ENCODE assay signal across 1 cellular context in the genomic region with DNA sequence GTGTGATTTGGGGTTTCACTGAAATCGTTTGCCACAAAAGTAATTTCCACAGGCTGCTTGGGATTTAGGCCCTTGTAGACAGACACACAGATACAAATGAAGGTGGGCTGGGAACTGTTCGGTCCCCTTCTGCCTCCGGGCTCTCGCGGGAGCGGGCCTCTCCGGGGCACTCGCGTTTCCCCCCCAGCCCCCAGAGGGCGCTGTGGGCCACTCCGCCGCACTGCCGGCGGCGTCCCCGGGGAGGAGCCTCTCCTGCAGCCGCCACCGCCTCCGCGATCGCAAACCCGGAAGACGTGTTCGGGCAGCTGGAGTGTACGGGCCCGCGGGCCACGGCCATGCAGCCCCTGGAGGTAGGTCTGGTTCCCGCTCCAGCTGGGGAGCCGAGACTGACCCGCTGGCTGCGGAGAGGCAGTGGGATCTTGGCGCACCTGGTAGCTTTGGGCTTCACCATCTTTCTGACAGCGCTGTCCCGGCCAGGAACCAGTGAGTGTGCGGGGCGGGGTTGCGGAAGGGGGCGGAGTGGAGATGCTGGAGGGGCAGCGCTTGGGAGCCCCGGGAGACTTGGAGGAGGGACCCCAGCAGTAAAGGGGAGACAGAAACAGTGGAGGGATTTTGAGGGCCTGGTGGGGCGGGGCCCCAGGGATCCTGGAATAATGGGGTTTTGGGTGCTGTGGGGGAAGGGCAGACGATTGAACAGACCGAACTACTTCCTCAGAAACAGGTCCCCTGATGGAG.
TF ChIP-seq lines count a peak whose summit lies in the region.

A gene with protein sequence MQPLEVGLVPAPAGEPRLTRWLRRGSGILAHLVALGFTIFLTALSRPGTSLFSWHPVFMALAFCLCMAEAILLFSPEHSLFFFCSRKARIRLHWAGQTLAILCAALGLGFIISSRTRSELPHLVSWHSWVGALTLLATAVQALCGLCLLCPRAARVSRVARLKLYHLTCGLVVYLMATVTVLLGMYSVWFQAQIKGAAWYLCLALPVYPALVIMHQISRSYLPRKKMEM (plus strand): TSS at position 290 of the 735 bp plus-strand sequence. CDS start 46 bp downstream, at position 336.

TF ChIP-seq in SK-N-SH, 30 proteins besides CTCF, POLR2A, EP300 and RAD21 (continued from another document):
- TF ChIP-seq, protein P1, sequence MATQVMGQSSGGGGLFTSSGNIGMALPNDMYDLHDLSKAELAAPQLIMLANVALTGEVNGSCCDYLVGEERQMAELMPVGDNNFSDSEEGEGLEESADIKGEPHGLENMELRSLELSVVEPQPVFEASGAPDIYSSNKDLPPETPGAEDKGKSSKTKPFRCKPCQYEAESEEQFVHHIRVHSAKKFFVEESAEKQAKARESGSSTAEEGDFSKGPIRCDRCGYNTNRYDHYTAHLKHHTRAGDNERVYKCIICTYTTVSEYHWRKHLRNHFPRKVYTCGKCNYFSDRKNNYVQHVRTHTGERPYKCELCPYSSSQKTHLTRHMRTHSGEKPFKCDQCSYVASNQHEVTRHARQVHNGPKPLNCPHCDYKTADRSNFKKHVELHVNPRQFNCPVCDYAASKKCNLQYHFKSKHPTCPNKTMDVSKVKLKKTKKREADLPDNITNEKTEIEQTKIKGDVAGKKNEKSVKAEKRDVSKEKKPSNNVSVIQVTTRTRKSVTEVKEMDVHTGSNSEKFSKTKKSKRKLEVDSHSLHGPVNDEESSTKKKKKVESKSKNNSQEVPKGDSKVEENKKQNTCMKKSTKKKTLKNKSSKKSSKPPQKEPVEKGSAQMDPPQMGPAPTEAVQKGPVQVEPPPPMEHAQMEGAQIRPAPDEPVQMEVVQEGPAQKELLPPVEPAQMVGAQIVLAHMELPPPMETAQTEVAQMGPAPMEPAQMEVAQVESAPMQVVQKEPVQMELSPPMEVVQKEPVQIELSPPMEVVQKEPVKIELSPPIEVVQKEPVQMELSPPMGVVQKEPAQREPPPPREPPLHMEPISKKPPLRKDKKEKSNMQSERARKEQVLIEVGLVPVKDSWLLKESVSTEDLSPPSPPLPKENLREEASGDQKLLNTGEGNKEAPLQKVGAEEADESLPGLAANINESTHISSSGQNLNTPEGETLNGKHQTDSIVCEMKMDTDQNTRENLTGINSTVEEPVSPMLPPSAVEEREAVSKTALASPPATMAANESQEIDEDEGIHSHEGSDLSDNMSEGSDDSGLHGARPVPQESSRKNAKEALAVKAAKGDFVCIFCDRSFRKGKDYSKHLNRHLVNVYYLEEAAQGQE (IDR thresholded peaks at IDR 0.05; ENCODE audit: low read depth, low read length), result 0 out of 2 replicates have a peak, but pooled peaks have one; percentile 23
- TF ChIP-seq MEF2A (IDR thresholded peaks at IDR 0.05; ENCODE audit: borderline replicate concordance, low read depth), result no peak
- no peak for TF ChIP-seq TEAD4 (IDR thresholded peaks at IDR 0.05; ENCODE audit: borderline replicate concordance, insufficient read depth)
- no peak for TF ChIP-seq JUND (IDR thresholded peaks at IDR 0.05)
- TF ChIP-seq POLR2AphosphoS5 (IDR thresholded peaks at IDR 0.05; ENCODE audit: low read depth, low read length), result peak; percentile 75
- peak; percentile 87 for TF ChIP-seq SIN3A (IDR thresholded peaks at IDR 0.05; ENCODE audit: borderline replicate concordance, low read depth, low read length)
- no peak for TF ChIP-seq FOXM1 (IDR thresholded peaks at IDR 0.05; ENCODE audit: low read depth)
- TF ChIP-seq NFIC (IDR thresholded peaks at IDR 0.05; ENCODE audit: borderline replicate concordance), result no peak
- TF ChIP-seq, protein P2, sequence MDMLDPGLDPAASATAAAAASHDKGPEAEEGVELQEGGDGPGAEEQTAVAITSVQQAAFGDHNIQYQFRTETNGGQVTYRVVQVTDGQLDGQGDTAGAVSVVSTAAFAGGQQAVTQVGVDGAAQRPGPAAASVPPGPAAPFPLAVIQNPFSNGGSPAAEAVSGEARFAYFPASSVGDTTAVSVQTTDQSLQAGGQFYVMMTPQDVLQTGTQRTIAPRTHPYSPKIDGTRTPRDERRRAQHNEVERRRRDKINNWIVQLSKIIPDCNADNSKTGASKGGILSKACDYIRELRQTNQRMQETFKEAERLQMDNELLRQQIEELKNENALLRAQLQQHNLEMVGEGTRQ (IDR thresholded peaks at IDR 0.05; ENCODE audit: borderline replicate concordance, low read depth, low read length), result no peak
- peak; percentile 51 for TF ChIP-seq YY1 (IDR thresholded peaks at IDR 0.05; ENCODE audit: low read depth)
- 0 out of 2 replicates have a peak, but pooled peaks have one; percentile 9 for TF ChIP-seq RCOR1 (IDR thresholded peaks at IDR 0.05; ENCODE audit: low read length)
- TF ChIP-seq RFX5 (IDR thresholded peaks at IDR 0.05; ENCODE audit: low read length), result no peak
- TF ChIP-seq, protein P3, sequence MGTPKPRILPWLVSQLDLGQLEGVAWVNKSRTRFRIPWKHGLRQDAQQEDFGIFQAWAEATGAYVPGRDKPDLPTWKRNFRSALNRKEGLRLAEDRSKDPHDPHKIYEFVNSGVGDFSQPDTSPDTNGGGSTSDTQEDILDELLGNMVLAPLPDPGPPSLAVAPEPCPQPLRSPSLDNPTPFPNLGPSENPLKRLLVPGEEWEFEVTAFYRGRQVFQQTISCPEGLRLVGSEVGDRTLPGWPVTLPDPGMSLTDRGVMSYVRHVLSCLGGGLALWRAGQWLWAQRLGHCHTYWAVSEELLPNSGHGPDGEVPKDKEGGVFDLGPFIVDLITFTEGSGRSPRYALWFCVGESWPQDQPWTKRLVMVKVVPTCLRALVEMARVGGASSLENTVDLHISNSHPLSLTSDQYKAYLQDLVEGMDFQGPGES (IDR thresholded peaks at IDR 0.05; ENCODE audit: low read depth, low read length), result no peak
- TF ChIP-seq TAF1 (IDR thresholded peaks at IDR 0.05; ENCODE audit: borderline replicate concordance, low read depth, low read length), result no peak; the same call in 1 of the 2 replicates
- TF ChIP-seq SMC3 (IDR thresholded peaks at IDR 0.05; ENCODE audit: low read depth, low read length), result peak; percentile 57
- no peak for TF ChIP-seq GATA2 (CRISPR knock-in tag; IDR thresholded peaks at IDR 0.05)
- TF ChIP-seq, protein P4, sequence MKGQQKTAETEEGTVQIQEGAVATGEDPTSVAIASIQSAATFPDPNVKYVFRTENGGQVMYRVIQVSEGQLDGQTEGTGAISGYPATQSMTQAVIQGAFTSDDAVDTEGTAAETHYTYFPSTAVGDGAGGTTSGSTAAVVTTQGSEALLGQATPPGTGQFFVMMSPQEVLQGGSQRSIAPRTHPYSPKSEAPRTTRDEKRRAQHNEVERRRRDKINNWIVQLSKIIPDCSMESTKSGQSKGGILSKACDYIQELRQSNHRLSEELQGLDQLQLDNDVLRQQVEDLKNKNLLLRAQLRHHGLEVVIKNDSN (IDR thresholded peaks at IDR 0.05; ENCODE audit: borderline replicate concordance, low read depth), result no peak
- TF ChIP-seq FOXJ3 (CRISPR knock-in tag; IDR thresholded peaks at IDR 0.05), result no peak
- TF ChIP-seq, protein P5, sequence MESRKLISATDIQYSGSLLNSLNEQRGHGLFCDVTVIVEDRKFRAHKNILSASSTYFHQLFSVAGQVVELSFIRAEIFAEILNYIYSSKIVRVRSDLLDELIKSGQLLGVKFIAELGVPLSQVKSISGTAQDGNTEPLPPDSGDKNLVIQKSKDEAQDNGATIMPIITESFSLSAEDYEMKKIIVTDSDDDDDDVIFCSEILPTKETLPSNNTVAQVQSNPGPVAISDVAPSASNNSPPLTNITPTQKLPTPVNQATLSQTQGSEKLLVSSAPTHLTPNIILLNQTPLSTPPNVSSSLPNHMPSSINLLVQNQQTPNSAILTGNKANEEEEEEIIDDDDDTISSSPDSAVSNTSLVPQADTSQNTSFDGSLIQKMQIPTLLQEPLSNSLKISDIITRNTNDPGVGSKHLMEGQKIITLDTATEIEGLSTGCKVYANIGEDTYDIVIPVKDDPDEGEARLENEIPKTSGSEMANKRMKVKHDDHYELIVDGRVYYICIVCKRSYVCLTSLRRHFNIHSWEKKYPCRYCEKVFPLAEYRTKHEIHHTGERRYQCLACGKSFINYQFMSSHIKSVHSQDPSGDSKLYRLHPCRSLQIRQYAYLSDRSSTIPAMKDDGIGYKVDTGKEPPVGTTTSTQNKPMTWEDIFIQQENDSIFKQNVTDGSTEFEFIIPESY (IDR thresholded peaks at IDR 0.05; ENCODE audit: borderline replicate concordance, low read depth), result peak; percentile 93
- TF ChIP-seq MXI1 (IDR thresholded peaks at IDR 0.05; ENCODE audit: low read depth, low read length), result peak; percentile 87
- TF ChIP-seq CHD2 (IDR thresholded peaks at IDR 0.05; ENCODE audit: low read length, partially characterized antibody), result peak; percentile 98
- peak; percentile 98 for TF ChIP-seq ELF1 (IDR thresholded peaks at IDR 0.05)
- no peak for TF ChIP-seq EZH2phosphoT487 (IDR thresholded peaks at IDR 0.05; ENCODE audit: borderline replicate concordance, low read depth)
- TF ChIP-seq RXRA (IDR thresholded peaks at IDR 0.05; ENCODE audit: borderline replicate concordance, low read depth), result no peak
- no peak; the same call in 1 of the 2 replicates for TF ChIP-seq GABPA (IDR thresholded peaks at IDR 0.05; ENCODE audit: low read depth)
